ENCODE assay signal across 2 cellular contexts in genomic region chr11:94563176-94563847, GRCh38.
TF ChIP-seq lines count a peak whose summit lies in the region.

No MANE protein-coding gene starts in this region.

TF ChIP-seq in liver, 16 proteins besides CTCF, POLR2A, EP300 and RAD21:
- TF ChIP-seq FOXA2 (IDR thresholded peaks at IDR 0.05) (no peak), EGR1 (IDR thresholded peaks at IDR 0.05; ENCODE audit: low read depth in 2 of 2) (no peak), ZBTB33 (IDR thresholded peaks at IDR 0.05) (no peak), YY1 (IDR thresholded peaks at IDR 0.05) (no peak), ATF3 (IDR thresholded peaks at IDR 0.05) (no peak), RXRA (IDR thresholded peaks at IDR 0.05) (no peak), NR2F2 (IDR thresholded peaks at IDR 0.05) (no peak), SP1 (IDR thresholded peaks at IDR 0.05) (no peak), HNF4A (conservative IDR thresholded peaks at IDR 0.05) (no peak), REST (IDR thresholded peaks at IDR 0.05) (no peak), GABPA (IDR thresholded peaks at IDR 0.05 in 1 of 2, conservative IDR thresholded peaks at IDR 0.05 in 1 of 2) (no peak), JUND (IDR thresholded peaks at IDR 0.05) (no peak), TAF1 (conservative IDR thresholded peaks at IDR 0.05) (no peak), FOXA1 (IDR thresholded peaks at IDR 0.05) (no peak), HNF4G (IDR thresholded peaks at IDR 0.05) (no peak), MAX (IDR thresholded peaks at IDR 0.05) (no peak)

TF ChIP-seq in HepG2, 621 proteins besides CTCF, POLR2A, EP300 and RAD21:
- TF ChIP-seq PLRG1 (conservative IDR thresholded peaks at IDR 0.05) (no peak), ZNF773 (CRISPR knock-in tag; IDR thresholded peaks at IDR 0.05; ENCODE audit: borderline replicate concordance) (no peak)
